16 cellular contexts compared by ENCODE assay signal in genomic region chr19:10669246-10669645, GRCh38. TPM values are rescaled to one million over a fixed set of nuclear protein-coding genes. Genes with fewer than 3 reads are reported as not detected.
A peak's percentile ranks its signal among the peaks of the same experiment; 100 is the strongest.
DNase-seq lines count a peak whose midpoint lies in the region; ATAC-seq and TF ChIP-seq lines count a peak whose summit lies in the region.
"Had no signal": no experiment of that assay in that cellular context is flagged by ENCODE, and none has a peak within 500 bp of the region (broad histone marks: within the 10 kb centered on the region; RNA-seq: fewer than 3 reads in every experiment).

No MANE protein-coding gene starts in this region.

- no peak for ATAC-seq in stimulated activated naive B cell treated with anti-CD40 and anti-IgM and Interleukin-4, amounts not matched to agents 10 μg/mL and 1 μg/mL and 100 μg/mL, for 72 hours (replicated peaks)
- ATAC-seq in GM19328 (IDR thresholded peaks at IDR 0.05; ENCODE audit: unreplicated experiment) = no peak

- no peak for TF ChIP-seq CTCF in endodermal cell (conservative IDR thresholded peaks at IDR 0.05)

- H3K36me3 Mint-ChIP-seq in activated naive CD8-positive, alpha-beta T cell = no peaks in the 10 kb centered on the region
- peaks cover 35% of the 10 kb centered on the region for H3K36me3 Mint-ChIP-seq in activated naive CD8-positive, alpha-beta T cell treated with anti-CD3 and anti-CD28 coated beads for 36 hours
- H3K36me3 Mint-ChIP-seq in endodermal cell (ENCODE audit: low read depth) = peaks cover 66% of the 10 kb centered on the region
- H3K36me3 Mint-ChIP-seq in stimulated activated naive B cell treated with anti-CD40 and anti-IgM and Interleukin-4, amounts not matched to agents 10 μg/mL and 1 μg/mL and 100 μg/mL, for 72 hours = peaks cover 19 to 39% of the 10 kb centered on the region in 2 donors

- H3K4me1 Mint-ChIP-seq in activated naive CD8-positive, alpha-beta T cell (ENCODE audit: low read depth) = peaks cover 48% of the 10 kb centered on the region
- peaks cover 35% of the 10 kb centered on the region for H3K4me1 Mint-ChIP-seq in activated naive CD8-positive, alpha-beta T cell treated with anti-CD3 and anti-CD28 coated beads for 36 hours
- no peaks in the 10 kb centered on the region for H3K4me1 Mint-ChIP-seq in endodermal cell
- H3K4me1 Mint-ChIP-seq in stimulated activated naive B cell treated with anti-CD40 and anti-IgM and Interleukin-4, amounts not matched to agents 10 μg/mL and 1 μg/mL and 100 μg/mL, for 72 hours = peaks cover 20 to 45% of the 10 kb centered on the region in 2 donors

- H3K4me1 ChIP-seq in endodermal cell (ENCODE audit: control insufficient read depth, insufficient read depth, low read length) = no peaks in the 10 kb centered on the region

- peak overlapping the region; percentile 30; the same call in 1 of the 2 replicates for H3K27ac ChIP-seq in SK-N-MC
- no peak overlapping the region for H3K27ac ChIP-seq in endodermal cell (ENCODE audit: low read depth, low read length)
- H3K27ac ChIP-seq: VCaP had no signal

- H3K4me3 ChIP-seq in SK-N-MC (no peak overlapping the region), endodermal cell (ENCODE audit: low read length) (no peak overlapping the region)

- no peak overlapping the region for H3K9ac ChIP-seq in SK-N-MC (ENCODE audit: insufficient read length)
- H3K9ac ChIP-seq in endodermal cell (ENCODE audit: extremely low read depth, low read length, poor library complexity, severe bottlenecking) = no peak overlapping the region

- no peak for DNase-seq in activated naive CD8-positive, alpha-beta T cell treated with anti-CD3 and anti-CD28 coated beads for 36 hours
- DNase-seq in SK-N-MC (ENCODE audit: low read depth, low spot score) (no peak), endodermal cell (no peak), NCI-H2029 (lab: John Stamatoyannopoulos, UW) (no peak), AG20443 (ENCODE audit: low spot score) (no peak)
- no peak for DNase-seq in stimulated activated naive B cell treated with anti-CD40 and anti-IgM and Interleukin-4, amounts not matched to agents 10 μg/mL and 1 μg/mL and 100 μg/mL, for 72 hours
- DNase-seq: activated naive CD4-positive, alpha-beta T cell treated with anti-CD3 and anti-CD28 coated beads, Interleukin-2, amount 10 ng/mL, durations not matched to agents 7 days and 5 days; GF-D8; IMR-90; kidney; MV-4-11; NCI-H187 treated with DMSO at 0.1 percent for 48 hours; SHP77 had no signal

- H3K27me3 Mint-ChIP-seq in activated naive CD8-positive, alpha-beta T cell = no peaks in the 10 kb centered on the region
- no peaks in the 10 kb centered on the region for H3K27me3 Mint-ChIP-seq in activated naive CD8-positive, alpha-beta T cell treated with anti-CD3 and anti-CD28 coated beads for 36 hours
- H3K27me3 Mint-ChIP-seq in endodermal cell (ENCODE audit: insufficient read depth) = no peaks in the 10 kb centered on the region
- no peaks in the 10 kb centered on the region for H3K27me3 Mint-ChIP-seq in stimulated activated naive B cell treated with anti-CD40 and anti-IgM and Interleukin-4, amounts not matched to agents 10 μg/mL and 1 μg/mL and 100 μg/mL, for 72 hours
- H3K27me3 Mint-ChIP-seq: activated naive CD4-positive, alpha-beta T cell treated with anti-CD3 and anti-CD28 coated beads, Interleukin-2, amount 10 ng/mL, durations not matched to agents 7 days and 5 days had no signal

- 95 to 96% methylated on average over 6 of the region's 6 CpGs for WGBS in endodermal cell (ENCODE audit: insufficient coverage in 1 of 2, insufficient read length in 1 of 2), 2 experiments

- peak overlapping the region; percentile 30 for H3K4me3 Mint-ChIP-seq in activated naive CD8-positive, alpha-beta T cell
- no peak overlapping the region for H3K4me3 Mint-ChIP-seq in activated naive CD8-positive, alpha-beta T cell treated with anti-CD3 and anti-CD28 coated beads for 36 hours
- H3K4me3 Mint-ChIP-seq in endodermal cell = no peak overlapping the region
- no peak overlapping the region for H3K4me3 Mint-ChIP-seq in stimulated activated naive B cell treated with anti-CD40 and anti-IgM and Interleukin-4, amounts not matched to agents 10 μg/mL and 1 μg/mL and 100 μg/mL, for 72 hours
- H3K4me3 Mint-ChIP-seq: activated naive CD4-positive, alpha-beta T cell treated with anti-CD3 and anti-CD28 coated beads, Interleukin-2, amount 10 ng/mL, durations not matched to agents 7 days and 5 days had no signal

- no peaks in the 10 kb centered on the region for H3K9me3 Mint-ChIP-seq in activated naive CD8-positive, alpha-beta T cell (ENCODE audit: low read depth)
- no peaks in the 10 kb centered on the region for H3K9me3 Mint-ChIP-seq in activated naive CD8-positive, alpha-beta T cell treated with anti-CD3 and anti-CD28 coated beads for 36 hours
- H3K9me3 Mint-ChIP-seq in endodermal cell = no peaks in the 10 kb centered on the region
- H3K9me3 Mint-ChIP-seq in stimulated activated naive B cell treated with anti-CD40 and anti-IgM and Interleukin-4, amounts not matched to agents 10 μg/mL and 1 μg/mL and 100 μg/mL, for 72 hours = no peaks in the 10 kb centered on the region
- H3K9me3 Mint-ChIP-seq: activated naive CD4-positive, alpha-beta T cell treated with anti-CD3 and anti-CD28 coated beads, Interleukin-2, amount 10 ng/mL, durations not matched to agents 7 days and 5 days had no signal

- H3K27me3 ChIP-seq in endodermal cell (ENCODE audit: control insufficient read depth, insufficient read depth, low read length, poor library complexity, severe bottlenecking) = no peaks in the 10 kb centered on the region

- H3K9me3 ChIP-seq in SK-N-MC (ENCODE audit: low read depth, low read length) (no peaks in the 10 kb centered on the region), endodermal cell (ENCODE audit: control insufficient read depth, low read length) (no peaks in the 10 kb centered on the region)

- H3K36me3 ChIP-seq in SK-N-MC (ENCODE audit: insufficient read depth, low read length) (peaks cover 72% of the 10 kb centered on the region), endodermal cell (ENCODE audit: control insufficient read depth, insufficient read depth, low read length) (peaks cover 84% of the 10 kb centered on the region)

- H3K27ac Mint-ChIP-seq in activated naive CD8-positive, alpha-beta T cell = no peak overlapping the region
- no peak overlapping the region for H3K27ac Mint-ChIP-seq in activated naive CD8-positive, alpha-beta T cell treated with anti-CD3 and anti-CD28 coated beads for 36 hours
- peak overlapping the region; percentile 71 for H3K27ac Mint-ChIP-seq in endodermal cell
- H3K27ac Mint-ChIP-seq in stimulated activated naive B cell treated with anti-CD40 and anti-IgM and Interleukin-4, amounts not matched to agents 10 μg/mL and 1 μg/mL and 100 μg/mL, for 72 hours = peak overlapping the region; percentile 77
- H3K27ac Mint-ChIP-seq: activated naive CD4-positive, alpha-beta T cell treated with anti-CD3 and anti-CD28 coated beads, Interleukin-2, amount 10 ng/mL, durations not matched to agents 7 days and 5 days had no signal

RNA-seq across cellular contexts. Expression of gene ILF3, which starts 15.1 kb away (rescaled TPM):
- 100 to 1,000 TPM; 500 to 527 TPM for total RNA-seq in activated naive CD8-positive, alpha-beta T cell treated with anti-CD3 and anti-CD28 coated beads for 36 hours
- total RNA-seq in endodermal cell = 100 to 1,000 TPM; 625 to 629 TPM
- polyA plus RNA-seq in endodermal cell (2013, experiment 1 of 2) = 488 TPM
- 451 TPM for polyA plus RNA-seq in endodermal cell (2013, experiment 2 of 2)

RNA-seq across cellular contexts. Expression of gene QTRT1, which starts 32.0 kb away (rescaled TPM):
- total RNA-seq in activated naive CD8-positive, alpha-beta T cell treated with anti-CD3 and anti-CD28 coated beads for 36 hours = 10 to 100 TPM; 66.6 to 71.5 TPM
- total RNA-seq in endodermal cell = 10 to 100 TPM; 36.8 to 40.0 TPM
- 30.3 TPM for polyA plus RNA-seq in endodermal cell (2013, experiment 1 of 2)
- 30.3 TPM for polyA plus RNA-seq in endodermal cell (2013, experiment 2 of 2)

RNA-seq across cellular contexts. Expression of gene SLC44A2, which starts 43.9 kb away (rescaled TPM):
- 10 to 100 TPM; 70.6 to 71.6 TPM for total RNA-seq in activated naive CD8-positive, alpha-beta T cell treated with anti-CD3 and anti-CD28 coated beads for 36 hours
- total RNA-seq in endodermal cell = 100 to 1,000 TPM; 106 to 240 TPM
- 160 TPM for polyA plus RNA-seq in endodermal cell (2013, experiment 1 of 2)
- polyA plus RNA-seq in endodermal cell (2013, experiment 2 of 2) = 130 TPM

RNA-seq across cellular contexts. Expression of gene DNM2, which starts 48.6 kb away (rescaled TPM):
- total RNA-seq in activated naive CD8-positive, alpha-beta T cell treated with anti-CD3 and anti-CD28 coated beads for 36 hours = 100 to 1,000 TPM; 127 to 133 TPM
- total RNA-seq in endodermal cell = 100 to 1,000 TPM; 118 to 136 TPM
- polyA plus RNA-seq in endodermal cell (2013, experiment 1 of 2) = 79.4 TPM
- polyA plus RNA-seq in endodermal cell (2013, experiment 2 of 2) = 78.8 TPM

Comparison
In these comparisons a context has a peak if more than half of its experiments do, and no peak if none do; other contexts are left out.
1. H3K27ac Mint-ChIP-seq: peak in endodermal cell (single experiment) and stimulated activated naive B cell treated with anti-CD40 and anti-IgM and Interleukin-4, amounts not matched to agents 10 μg/mL and 1 μg/mL and 100 μg/mL, for 72 hours (single experiment); none in activated naive CD8-positive, alpha-beta T cell (single experiment) and activated naive CD8-positive, alpha-beta T cell treated with anti-CD3 and anti-CD28 coated beads for 36 hours (single experiment).